ENCODE assay signal across 1 cellular context in genomic region chr2:69816923-69817542, GRCh38.
TF ChIP-seq lines count a peak whose summit lies in the region.

No MANE protein-coding gene starts in this region.

TF ChIP-seq in HepG2, 621 proteins besides CTCF, POLR2A, EP300 and RAD21 (continued from another document and continues in another):
- TF ChIP-seq ZNF318 (CRISPR knock-in tag; IDR thresholded peaks at IDR 0.05) = no peak
- no peak for TF ChIP-seq ZNF343 (CRISPR knock-in tag; IDR thresholded peaks at IDR 0.05)
- TF ChIP-seq STAG1 (CRISPR knock-in tag; IDR thresholded peaks at IDR 0.05) = peak; percentile 83
- no peak for TF ChIP-seq U2AF2 (IDR thresholded peaks at IDR 0.05; ENCODE audit: low read depth, low read length)
- 0 out of 2 replicates have a peak, but pooled peaks have one; percentile 36 for TF ChIP-seq GATAD1 (CRISPR knock-in tag; IDR thresholded peaks at IDR 0.05)
- peak; percentile 64 for TF ChIP-seq ELF1 (CRISPR knock-in tag; IDR thresholded peaks at IDR 0.05)
- no peak for TF ChIP-seq ZFP36L1 (CRISPR knock-in tag; IDR thresholded peaks at IDR 0.05)
- no peak for TF ChIP-seq SNRNP70 (IDR thresholded peaks at IDR 0.05; ENCODE audit: low read depth, low read length)
- TF ChIP-seq RNF2 (conservative IDR thresholded peaks at IDR 0.05; ENCODE audit: low read depth) = no peak
- TF ChIP-seq GRHL1 (CRISPR knock-in tag; conservative IDR thresholded peaks at IDR 0.05) = no peak
- TF ChIP-seq ZNF616 (CRISPR knock-in tag; IDR thresholded peaks at IDR 0.05; ENCODE audit: low read depth) = no peak
- no peak for TF ChIP-seq ARID2 (CRISPR knock-in tag; IDR thresholded peaks at IDR 0.05; ENCODE audit: borderline replicate concordance)
- TF ChIP-seq ZNF674 (CRISPR knock-in tag; IDR thresholded peaks at IDR 0.05; ENCODE audit: low read depth) = no peak
- no peak for TF ChIP-seq PHB2 (IDR thresholded peaks at IDR 0.05; ENCODE audit: partially characterized antibody)
- no peak for TF ChIP-seq ISX (CRISPR knock-in tag; conservative IDR thresholded peaks at IDR 0.05)
- no peak for TF ChIP-seq ZNF589 (CRISPR knock-in tag; conservative IDR thresholded peaks at IDR 0.05)
- no peak for TF ChIP-seq ZNF205 (CRISPR knock-in tag; IDR thresholded peaks at IDR 0.05)
- no peak for TF ChIP-seq NR2F6 (IDR thresholded peaks at IDR 0.05)
- peak; percentile 26; the same call in 1 of the 2 replicates for TF ChIP-seq NR2F6 (CRISPR knock-in tag; IDR thresholded peaks at IDR 0.05)
- peak; percentile 54; the same call in 1 of the 2 replicates for TF ChIP-seq DNMT3B (CRISPR knock-in tag; conservative IDR thresholded peaks at IDR 0.05)
- no peak for TF ChIP-seq ZBTB43 (CRISPR knock-in tag; conservative IDR thresholded peaks at IDR 0.05)
- TF ChIP-seq ZNF891 (CRISPR knock-in tag; IDR thresholded peaks at IDR 0.05) = no peak
- no peak for TF ChIP-seq ZNF17 (CRISPR knock-in tag; IDR thresholded peaks at IDR 0.05)
- TF ChIP-seq ZNF407 (CRISPR knock-in tag; IDR thresholded peaks at IDR 0.05; ENCODE audit: not compliant biosample characterization) = no peak
- no peak for TF ChIP-seq HOXA3 (CRISPR knock-in tag; IDR thresholded peaks at IDR 0.05)
- TF ChIP-seq ZBTB20 (CRISPR knock-in tag; IDR thresholded peaks at IDR 0.05; ENCODE audit: borderline replicate concordance, low read depth) = 0 out of 2 replicates have a peak, but pooled peaks have one; percentile 30
- TF ChIP-seq HCFC1 (IDR thresholded peaks at IDR 0.05; ENCODE audit: low read depth, low read length) = no peak
- TF ChIP-seq ZNF629 (CRISPR knock-in tag; conservative IDR thresholded peaks at IDR 0.05) = no peak
- 0 out of 2 replicates have a peak, but pooled peaks have one; percentile 39 for TF ChIP-seq FOSL1 (CRISPR knock-in tag; IDR thresholded peaks at IDR 0.05; ENCODE audit: borderline replicate concordance)
- TF ChIP-seq ZNF224 (CRISPR knock-in tag; IDR thresholded peaks at IDR 0.05) = no peak
- TF ChIP-seq NFYB (CRISPR knock-in tag; IDR thresholded peaks at IDR 0.05) = no peak
- no peak for TF ChIP-seq HIC2 (CRISPR knock-in tag; IDR thresholded peaks at IDR 0.05; ENCODE audit: low read depth)
